Comparison of ENCODE assay signal across 23 cellular contexts in the genomic region with DNA sequence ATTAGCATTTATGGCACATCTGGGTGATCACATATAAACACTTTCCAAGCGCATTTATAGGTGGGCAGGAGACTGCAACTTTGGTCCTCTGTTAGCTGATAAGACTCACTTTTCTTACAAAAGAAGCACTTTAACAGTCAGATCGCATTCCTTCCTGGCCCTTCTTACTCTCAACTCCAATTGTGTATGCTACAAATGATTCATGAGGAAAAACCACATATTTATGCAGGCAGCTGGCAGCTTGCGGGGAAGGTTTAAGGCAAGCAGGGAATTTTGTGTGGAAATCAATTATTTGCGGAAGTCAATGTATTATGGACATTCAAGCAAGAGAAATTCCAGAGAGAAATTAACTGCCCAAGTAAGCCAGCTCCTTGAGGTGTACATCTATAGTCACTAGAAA.
"Had no signal": no experiment of that assay in that cellular context is flagged by ENCODE, and none has a peak within 500 bp of the region (broad histone marks: within the 10 kb centered on the region; RNA-seq: fewer than 3 reads in every experiment).

No MANE protein-coding gene starts in this region.

- ATAC-seq: activated CD8-positive, alpha-beta T cell treated with anti-CD3 and anti-CD28 coated beads for 36 hours; activated naive CD4-positive, alpha-beta T cell treated with anti-CD3 and anti-CD28 coated beads, Interleukin-2, amount 50 U/mL, for 72 hours; effector memory CD8-positive, alpha-beta T cell; esophagus mucosa; heart right ventricle; naive thymus-derived CD4-positive, alpha-beta T cell; right cardiac atrium; WTC11 had no signal

- H3K27me3 ChIP-seq: brain microvascular endothelial cell, heart right ventricle, tibial nerve had no signal

- H3K9me3 ChIP-seq: heart right ventricle, left ventricle myocardium inferior, spleen, tibial nerve had no signal

- H3K27ac ChIP-seq: brain microvascular endothelial cell, heart right ventricle, left ventricle myocardium inferior, parathyroid adenoma, spleen, tibial nerve had no signal

- DNase-seq: activated CD4-positive, alpha-beta T cell treated with anti-CD3 and anti-CD28 coated beads for 1 hour; activated CD4-positive, alpha-beta T cell treated with anti-CD3 and anti-CD28 coated beads, Interleukin-2, amount 10 ng/mL, durations not matched to agents 7 days and 5 days; activated CD8-positive, alpha-beta T cell treated with anti-CD3 and anti-CD28 coated beads for 36 hours; activated T-cell treated with anti-CD3 and anti-CD28 coated beads, Interleukin-2, amount 50 U/mL, for 48 hours; brain microvascular endothelial cell; caudate nucleus; cortex of kidney; effector memory CD8-positive, alpha-beta T cell; foreskin fibroblast; heart right ventricle; kidney glomerular epithelial cell; left ventricle myocardium inferior; naive thymus-derived CD4-positive, alpha-beta T cell; nucleus accumbens; right cardiac atrium; spleen; stimulated activated naive CD4-positive, alpha-beta T cell; T-helper 2 cell had no signal

- H3K36me3 ChIP-seq: brain microvascular endothelial cell, heart right ventricle, left ventricle myocardium inferior, spleen, tibial nerve had no signal

- H3K4me3 ChIP-seq: heart right ventricle, left ventricle myocardium inferior, spleen, tibial nerve had no signal

- H3K4me1 ChIP-seq: heart right ventricle, left ventricle myocardium inferior, parathyroid adenoma, spleen, tibial nerve had no signal
